ENCODE assay signal across 24 cellular contexts in genomic region chr7:152979376-152979775, GRCh38.
"Had no signal": no experiment of that assay in that cellular context is flagged by ENCODE, and none has a peak within 500 bp of the region (broad histone marks: within the 10 kb centered on the region; RNA-seq: fewer than 3 reads in every experiment).

No MANE protein-coding gene starts in this region.

- H3K27ac ChIP-seq: heart left ventricle, left ventricle myocardium inferior, right atrium auricular region, right lobe of liver, suprapubic skin, transverse colon, upper lobe of left lung, vagina had no signal

- H3K4me1 Mint-ChIP-seq: mesothelial cell of epicardium; naive thymus-derived CD4-positive, alpha-beta T cell; stimulated activated naive B cell treated with anti-CD40 and anti-IgM and Interleukin-4, amounts not matched to agents 10 μg/mL and 1 μg/mL and 100 μg/mL, for 72 hours had no signal

- H3K36me3 ChIP-seq: heart left ventricle, left ventricle myocardium inferior, right atrium auricular region, right lobe of liver, suprapubic skin, transverse colon, upper lobe of left lung, vagina had no signal

- H3K4me3 Mint-ChIP-seq: mesothelial cell of epicardium; naive thymus-derived CD4-positive, alpha-beta T cell; natural killer cell treated with Interleukin-12 subunit alpha and Interleukin-12 subunit beta and Interleukin-15 and Interleukin-18, amount 100 ng/mL, for 72 hours; neural crest cell; stimulated activated naive B cell treated with anti-CD40 and anti-IgM and Interleukin-4, amounts not matched to agents 10 μg/mL and 1 μg/mL and 100 μg/mL, for 72 hours had no signal

- DNase-seq: heart left ventricle; hypothalamus; islet precursor cell; left ventricle myocardium inferior; mesendoderm; mucosa of descending colon; naive thymus-derived CD4-positive, alpha-beta T cell; nucleus accumbens; right lobe of liver; stimulated activated CD4-positive, alpha-beta T cell treated with anti-CD3 and anti-CD28 coated beads, Interleukin-2, amount 100 ng/mL, for 24 hours; stimulated activated CD4-positive, alpha-beta T cell treated with anti-CD3 and anti-CD28 coated beads, Interleukin-4, amount 100 ng/mL, for 1 hour; stimulated activated naive B cell treated with anti-CD40 and anti-IgM and Interleukin-4, amounts not matched to agents 10 μg/mL and 1 μg/mL and 100 μg/mL, for 72 hours; stimulated activated naive CD8-positive, alpha-beta T cell treated with anti-CD3 and anti-CD28 coated beads, Interleukin-15, Interleukin-2, amounts not matched to agents 100 U/mL and 50 U/mL, for 24 hours; transverse colon; upper lobe of left lung had no signal

- H3K36me3 Mint-ChIP-seq: mesothelial cell of epicardium; natural killer cell treated with Interleukin-12 subunit alpha and Interleukin-12 subunit beta and Interleukin-15 and Interleukin-18, amount 100 ng/mL, for 72 hours; stimulated activated naive B cell treated with anti-CD40 and anti-IgM and Interleukin-4, amounts not matched to agents 10 μg/mL and 1 μg/mL and 100 μg/mL, for 72 hours had no signal

- H3K27me3 ChIP-seq: right atrium auricular region, right lobe of liver, suprapubic skin, transverse colon, upper lobe of left lung, vagina had no signal

- H3K9me3 ChIP-seq: heart left ventricle, left ventricle myocardium inferior, mucosa of descending colon, right atrium auricular region, right lobe of liver, suprapubic skin, transverse colon, upper lobe of left lung, vagina had no signal

- H3K27ac Mint-ChIP-seq: mesothelial cell of epicardium; naive thymus-derived CD4-positive, alpha-beta T cell; natural killer cell treated with Interleukin-12 subunit alpha and Interleukin-12 subunit beta and Interleukin-15 and Interleukin-18, amount 100 ng/mL, for 72 hours; progenitor cell of endocrine pancreas; stimulated activated naive B cell treated with anti-CD40 and anti-IgM and Interleukin-4, amounts not matched to agents 10 μg/mL and 1 μg/mL and 100 μg/mL, for 72 hours had no signal

- H3K4me3 ChIP-seq: heart left ventricle, left ventricle myocardium inferior, lung, mucosa of descending colon, right atrium auricular region, right lobe of liver, smooth muscle cell, suprapubic skin, transverse colon, upper lobe of left lung, vagina had no signal

- H3K9me3 Mint-ChIP-seq: mesothelial cell of epicardium, neural crest cell had no signal

- H3K27me3 Mint-ChIP-seq: progenitor cell of endocrine pancreas; stimulated activated naive B cell treated with anti-CD40 and anti-IgM and Interleukin-4, amounts not matched to agents 10 μg/mL and 1 μg/mL and 100 μg/mL, for 72 hours had no signal

- H3K4me1 ChIP-seq: heart left ventricle, left ventricle myocardium inferior, right atrium auricular region, right lobe of liver, suprapubic skin, transverse colon, upper lobe of left lung, vagina had no signal
